Comparison of ENCODE assay signal across 18 cellular contexts in the genomic region with DNA sequence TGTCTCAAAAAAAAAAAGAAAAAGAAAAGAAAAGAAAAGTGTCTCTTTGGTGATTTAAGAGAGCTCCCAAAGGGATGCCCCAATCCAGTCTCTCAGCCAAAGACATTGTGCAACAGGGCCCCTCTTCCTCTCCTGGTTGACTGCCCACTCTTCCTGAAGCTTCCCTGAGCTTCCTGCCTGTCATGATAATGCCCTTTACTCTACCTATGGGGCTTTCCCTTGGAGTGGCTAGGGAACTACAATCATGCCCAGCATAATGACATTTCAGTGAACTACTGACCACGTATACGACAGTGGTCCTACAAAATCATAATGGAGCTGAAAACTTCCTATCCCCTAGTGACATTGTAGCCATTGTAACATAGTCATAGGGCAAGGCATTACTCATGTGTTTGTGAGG.
"Had no signal": no experiment of that assay in that cellular context is flagged by ENCODE, and none has a peak within 500 bp of the region (broad histone marks: within the 10 kb centered on the region; RNA-seq: fewer than 3 reads in every experiment).

No MANE protein-coding gene starts in this region.

- H3K4me3 Mint-ChIP-seq: activated naive CD4-positive, alpha-beta T cell treated with anti-CD3 and anti-CD28 coated beads for 36 hours; activated T-helper 17 cell treated with anti-CD3 and anti-CD28 coated beads, Interleukin-2, amount 50 U/mL, for 72 hours; endodermal cell; naive thymus-derived CD4-positive, alpha-beta T cell; type B pancreatic cell had no signal

- H3K36me3 Mint-ChIP-seq: type B pancreatic cell had no signal

- H3K27me3 Mint-ChIP-seq: type B pancreatic cell had no signal

- H3K27me3 ChIP-seq: ascending aorta, cardiac muscle cell, dorsolateral prefrontal cortex had no signal

- H3K4me3 ChIP-seq: ascending aorta, cardiac muscle cell, dorsolateral prefrontal cortex, left ventricle myocardium inferior, mucosa of descending colon, prostate gland had no signal

- ATAC-seq: activated CD4-positive, CD25-positive, alpha-beta regulatory T cell treated with anti-CD3 and anti-CD28 coated beads, Interleukin-2, amount 50 U/mL, for 24 hours; activated T-helper 17 cell treated with anti-CD3 and anti-CD28 coated beads, Interleukin-2, amount 50 U/mL, for 72 hours; naive thymus-derived CD4-positive, alpha-beta T cell; right cardiac atrium; stimulated activated naive CD8-positive, alpha-beta T cell treated with anti-CD3 and anti-CD28 coated beads, Interleukin-15, Interleukin-2, amounts not matched to agents 100 U/mL and 50 U/mL, for 24 hours had no signal

- DNase-seq: activated CD4-positive, alpha-beta T cell treated with anti-CD3 and anti-CD28 coated beads, Interleukin-2, amount 50 U/mL, for 1 hour; activated naive CD4-positive, alpha-beta T cell treated with anti-CD3 and anti-CD28 coated beads for 36 hours; activated T-cell treated with anti-CD3 and anti-CD28 coated beads for 4 hours; dorsolateral prefrontal cortex; endodermal cell; islet precursor cell; left ventricle myocardium inferior; mucosa of descending colon; naive thymus-derived CD4-positive, alpha-beta T cell; right cardiac atrium; small intestine; stimulated activated naive CD8-positive, alpha-beta T cell treated with anti-CD3 and anti-CD28 coated beads, Interleukin-15, Interleukin-2, amounts not matched to agents 100 U/mL and 50 U/mL, for 24 hours had no signal

- H3K9me3 ChIP-seq: ascending aorta, prostate gland had no signal

- H3K27ac Mint-ChIP-seq: activated naive CD4-positive, alpha-beta T cell treated with anti-CD3 and anti-CD28 coated beads for 36 hours; activated T-helper 17 cell treated with anti-CD3 and anti-CD28 coated beads, Interleukin-2, amount 50 U/mL, for 72 hours; endodermal cell; naive thymus-derived CD4-positive, alpha-beta T cell; type B pancreatic cell had no signal

- H3K36me3 ChIP-seq: ascending aorta, cardiac muscle cell, left ventricle myocardium inferior, prostate gland had no signal

- H3K4me1 ChIP-seq: ascending aorta, left ventricle myocardium inferior, prostate gland had no signal

- H3K9me3 Mint-ChIP-seq: activated naive CD4-positive, alpha-beta T cell treated with anti-CD3 and anti-CD28 coated beads for 36 hours; activated T-helper 17 cell treated with anti-CD3 and anti-CD28 coated beads, Interleukin-2, amount 50 U/mL, for 72 hours; type B pancreatic cell had no signal

- H3K27ac ChIP-seq: ascending aorta, cardiac muscle cell, dorsolateral prefrontal cortex, left ventricle myocardium inferior, prostate gland had no signal

- H3K4me1 Mint-ChIP-seq: activated T-helper 17 cell treated with anti-CD3 and anti-CD28 coated beads, Interleukin-2, amount 50 U/mL, for 72 hours; endodermal cell; naive thymus-derived CD4-positive, alpha-beta T cell had no signal
